ENCODE assay signal across 23 cellular contexts in the genomic region with DNA sequence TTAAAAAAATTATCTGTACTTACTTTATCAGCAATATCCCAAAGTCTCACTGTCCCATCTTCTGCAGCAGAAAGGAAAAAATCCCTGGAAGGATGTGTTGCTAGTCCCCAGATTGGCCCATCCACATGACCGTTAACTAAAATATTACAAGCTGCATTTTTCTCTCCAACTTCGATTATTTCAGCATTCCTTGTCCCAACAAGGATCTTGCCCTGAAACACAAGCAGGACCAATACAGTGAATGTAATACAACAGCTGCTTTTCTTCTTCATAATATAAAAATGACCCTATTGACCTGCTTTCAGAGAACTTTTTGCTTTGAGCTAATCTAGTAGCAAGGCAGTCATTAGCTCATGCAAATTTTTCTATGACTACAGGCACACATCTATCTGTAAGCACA. TPM values are rescaled to one million over a fixed set of nuclear protein-coding genes. Genes with fewer than 3 reads are reported as not detected.
DNase-seq lines count a peak whose midpoint lies in the region; ATAC-seq and TF ChIP-seq lines count a peak whose summit lies in the region.
"Had no signal": no experiment of that assay in that cellular context is flagged by ENCODE, and none has a peak within 500 bp of the region (broad histone marks: within the 10 kb centered on the region; RNA-seq: fewer than 3 reads in every experiment).

No MANE protein-coding gene starts in this region.

- H3K27me3 Mint-ChIP-seq in activated naive CD8-positive, alpha-beta T cell = no peaks in the 10 kb centered on the region
- no peaks in the 10 kb centered on the region for H3K27me3 Mint-ChIP-seq in activated naive CD8-positive, alpha-beta T cell treated with anti-CD3 and anti-CD28 coated beads for 36 hours
- H3K27me3 Mint-ChIP-seq: CD4-positive, CD25-positive, alpha-beta regulatory T cell had no signal

- H3K27ac ChIP-seq in colonic mucosa = no peak overlapping the region
- H3K27ac ChIP-seq: BLaER1, HL-60, SJCRH30 had no signal

- no peak overlapping the region for H3K9ac ChIP-seq in colonic mucosa (ENCODE audit: low read depth in 2 of 2, low read length in 2 of 2)
- H3K9ac ChIP-seq: BLaER1 had no signal

- H3K27me3 ChIP-seq in colonic mucosa = no peaks in the 10 kb centered on the region
- H3K27me3 ChIP-seq: BLaER1, SJCRH30 had no signal

- H3K4me1 ChIP-seq in colonic mucosa = no peaks in the 10 kb centered on the region
- H3K4me1 ChIP-seq: BLaER1, SJCRH30 had no signal

- H3K9me3 ChIP-seq in colonic mucosa = no peaks in the 10 kb centered on the region
- H3K9me3 ChIP-seq: BLaER1, SJCRH30 had no signal

- peaks cover 9% of the 10 kb centered on the region for H3K36me3 Mint-ChIP-seq in activated naive CD8-positive, alpha-beta T cell
- H3K36me3 Mint-ChIP-seq in activated naive CD8-positive, alpha-beta T cell treated with anti-CD3 and anti-CD28 coated beads for 36 hours = peaks cover 7% of the 10 kb centered on the region

- intact Hi-C loops in colonic mucosa (cut with DNase I) = no loop called here

- no peak overlapping the region for H3K4me3 ChIP-seq in colonic mucosa
- H3K4me3 ChIP-seq: BLaER1, SJCRH30 had no signal

- H3K4me3 Mint-ChIP-seq in activated naive CD8-positive, alpha-beta T cell = no peak overlapping the region
- H3K4me3 Mint-ChIP-seq in activated naive CD8-positive, alpha-beta T cell treated with anti-CD3 and anti-CD28 coated beads for 36 hours = no peak overlapping the region
- H3K4me3 Mint-ChIP-seq: CD4-positive, CD25-positive, alpha-beta regulatory T cell had no signal

- TF ChIP-seq CTCF in colonic mucosa (IDR thresholded peaks at IDR 0.05) = no peak

- peak overlapping the region; percentile 43 for H3K27ac Mint-ChIP-seq in activated naive CD8-positive, alpha-beta T cell
- H3K27ac Mint-ChIP-seq in activated naive CD8-positive, alpha-beta T cell treated with anti-CD3 and anti-CD28 coated beads for 36 hours = no peak overlapping the region

- no peaks in the 10 kb centered on the region for H3K36me3 ChIP-seq in colonic mucosa
- H3K36me3 ChIP-seq: SJCRH30 had no signal

- H3K4me1 Mint-ChIP-seq in activated naive CD8-positive, alpha-beta T cell (ENCODE audit: low read depth) = no peaks in the 10 kb centered on the region
- H3K4me1 Mint-ChIP-seq in activated naive CD8-positive, alpha-beta T cell treated with anti-CD3 and anti-CD28 coated beads for 36 hours = no peaks in the 10 kb centered on the region
- H3K4me1 Mint-ChIP-seq: CD4-positive, CD25-positive, alpha-beta regulatory T cell had no signal

- no peak for DNase-seq in activated naive CD8-positive, alpha-beta T cell treated with anti-CD3 and anti-CD28 coated beads for 36 hours
- peak; percentile 46 for DNase-seq in NCI-H526 treated with DMSO at 0.1 percent for 48 hours (lab: John Stamatoyannopoulos, UW)
- DNase-seq in left kidney (ENCODE audit: low read depth, low spot score) = peak; percentile 25
- DNase-seq in colonic mucosa = no peak
- DNase-seq in NCI-H748 treated with DMSO at 0.1 percent for 48 hours (lab: John Stamatoyannopoulos, UW) = no peak
- DNase-seq: CD4-positive, CD25-positive, alpha-beta regulatory T cell; GOT3; HCEC 1CT; NCI-H1092 treated with DMSO at 0.1 percent for 48 hours; NCI-H1436; NCI-H187; NCI-H2171 treated with DMSO at 0.1 percent for 48 hours; NCI-H524; NCI-H82; NK-92 treated with Interleukin-12 subunit alpha and Interleukin-12 subunit beta, amount 100 ng/mL, for 24 hours; PC-3; SJCRH30 had no signal

- no peaks in the 10 kb centered on the region for H3K9me3 Mint-ChIP-seq in activated naive CD8-positive, alpha-beta T cell (ENCODE audit: low read depth)
- no peaks in the 10 kb centered on the region for H3K9me3 Mint-ChIP-seq in activated naive CD8-positive, alpha-beta T cell treated with anti-CD3 and anti-CD28 coated beads for 36 hours
- H3K9me3 Mint-ChIP-seq: CD4-positive, CD25-positive, alpha-beta regulatory T cell had no signal

- ATAC-seq in HG02938 (IDR thresholded peaks at IDR 0.05; ENCODE audit: unreplicated experiment) = no peak
- ATAC-seq: PC-3, Right ventricle myocardium inferior, SK-N-SH treated with all-trans-retinoic acid at 6 μM for 48 hours had no signal

RNA-seq across cellular contexts. Expression of gene ZC3H14, which starts 58.3 kb away (rescaled TPM):
- total RNA-seq in activated naive CD8-positive, alpha-beta T cell treated with anti-CD3 and anti-CD28 coated beads for 36 hours = 10 to 100 TPM; 47.5 to 52.6 TPM
- total RNA-seq in colonic mucosa = 10 to 100 TPM; 52.6 to 54.3 TPM

Comparison
In these comparisons a context has a peak if more than half of its experiments do, and no peak if none do; other contexts are left out.
1. DNase-seq: peak in NCI-H526 treated with DMSO at 0.1 percent for 48 hours (single experiment) and left kidney (single experiment); none in activated naive CD8-positive, alpha-beta T cell treated with anti-CD3 and anti-CD28 coated beads for 36 hours (single experiment), colonic mucosa (single experiment) and NCI-H748 treated with DMSO at 0.1 percent for 48 hours (single experiment).